Comparison of ENCODE assay signal across 11 cellular contexts in the genomic region with DNA sequence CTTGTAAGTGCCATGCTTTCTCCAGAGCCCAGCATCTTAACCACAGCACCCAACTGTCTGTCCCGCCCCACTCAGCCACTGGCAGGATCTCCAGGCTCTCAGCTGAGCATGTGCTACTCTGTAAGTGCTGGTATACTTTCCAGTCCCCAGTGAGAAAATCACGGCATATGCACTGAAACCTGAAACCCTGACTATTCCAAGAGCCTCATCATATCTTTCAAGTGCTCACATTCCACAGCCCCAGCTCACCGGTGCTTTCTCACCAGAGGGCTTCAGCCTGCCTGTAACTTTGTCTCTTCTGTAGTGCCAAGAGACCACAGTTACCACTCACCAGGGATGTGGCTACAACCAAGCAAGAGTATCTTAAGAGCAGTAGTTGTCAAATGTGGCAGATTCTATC. TPM values are rescaled to one million over a fixed set of nuclear protein-coding genes. Genes with fewer than 3 reads are reported as not detected.
DNase-seq lines count a peak whose midpoint lies in the region; ATAC-seq, FAIRE-seq and TF ChIP-seq lines count a peak whose summit lies in the region.
"Had no signal": no experiment of that assay in that cellular context is flagged by ENCODE, and none has a peak within 500 bp of the region (broad histone marks: within the 10 kb centered on the region; RNA-seq: fewer than 3 reads in every experiment).

No MANE protein-coding gene starts in this region.

- H3K4me2 ChIP-seq in astrocyte (ENCODE audit: low read length): peak overlapping the region; percentile 33

- DNase-seq in BJ (ENCODE audit: low read depth): peak; percentile 88
- DNase-seq in HTR-8/SVneo (ENCODE audit: insufficient read length, low spot score): peak; percentile 83
- DNase-seq in astrocyte (ENCODE audit: low read depth): peak; percentile 99
- DNase-seq in lung (ENCODE audit: low spot score): peak; percentile 61
- no peak for DNase-seq in testis
- no peak for DNase-seq in NCI-H510A (lab: John Stamatoyannopoulos, UW)
- no peak for DNase-seq in D341Med (ENCODE audit: low spot score)
- no peak for DNase-seq in globus pallidus (ENCODE audit: low spot score)
- DNase-seq: activated T-cell treated with anti-CD3 and anti-CD28 coated beads, Interleukin-2, amount 50 U/mL, for 4 hours had no signal

- no peaks in the 10 kb centered on the region for H3K27me3 Mint-ChIP-seq in astrocyte (ENCODE audit: low read depth, unreplicated experiment)

- H3K4me1 ChIP-seq in astrocyte (ENCODE audit: insufficient read depth, low read length) (peaks cover 22% of the 10 kb centered on the region), lung (ENCODE audit: control insufficient read depth in 2 of 2, insufficient read depth in 2 of 2, low read length in 2 of 2) (peaks cover 0 to 4% of the 10 kb centered on the region in 2 donors), testis (no peaks in the 10 kb centered on the region)

- 40 to 53% methylated on average over 3 of the region's 3 CpGs for WGBS in lung, 2 donors
- 59 to 62% methylated on average over 3 of the region's 3 CpGs for WGBS in testis, 2 donors

- H3K27ac Mint-ChIP-seq in astrocyte (ENCODE audit: unreplicated experiment): peak overlapping the region; percentile 50

- peaks cover 3% of the 10 kb centered on the region for H3K9me3 Mint-ChIP-seq in astrocyte (ENCODE audit: unreplicated experiment)
- H3K9me3 Mint-ChIP-seq: activated T-cell treated with anti-CD3 and anti-CD28 coated beads, Interleukin-2, amount 50 U/mL, for 4 hours had no signal

- peak; percentile 76 for ATAC-seq in lung (ENCODE audit: insufficient read depth, low FRiP score)
- ATAC-seq: activated T-cell treated with anti-CD3 and anti-CD28 coated beads, Interleukin-2, amount 50 U/mL, for 4 hours had no signal

- no peaks in the 10 kb centered on the region for H3K79me2 ChIP-seq in astrocyte (ENCODE audit: insufficient read depth, low read length)

- H3K36me3 Mint-ChIP-seq in astrocyte (ENCODE audit: low read depth, unreplicated experiment): no peaks in the 10 kb centered on the region
- H3K36me3 Mint-ChIP-seq: IgD-negative memory B cell had no signal

- no peak overlapping the region for H2AFZ ChIP-seq in astrocyte (ENCODE audit: low read depth, low read length)

- no peak overlapping the region for H3K4me3 Mint-ChIP-seq in astrocyte (ENCODE audit: unreplicated experiment)
- H3K4me3 Mint-ChIP-seq: activated T-cell treated with anti-CD3 and anti-CD28 coated beads, Interleukin-2, amount 50 U/mL, for 4 hours had no signal

- H4K20me1 ChIP-seq in astrocyte (ENCODE audit: insufficient read depth, low read length): no peaks in the 10 kb centered on the region

- POLR2A ChIA-PET in BJ (lab: Charles Lee): interaction anchor here (1.2 kb wide), 1 partner anchor 20 kb away, joined by 4 read pairs; no protein-coding TSS in a partner anchor

- H3K27me3 ChIP-seq in BJ (ENCODE audit: control insufficient read depth, insufficient read depth, low read length) (no peaks in the 10 kb centered on the region), astrocyte (ENCODE audit: insufficient read depth, low read length) (no peaks in the 10 kb centered on the region), lung (ENCODE audit: control insufficient read depth, insufficient read depth) (no peaks in the 10 kb centered on the region), testis (no peaks in the 10 kb centered on the region)

- H3K4me1 Mint-ChIP-seq in astrocyte (ENCODE audit: low read depth, unreplicated experiment): peaks cover 34% of the 10 kb centered on the region

- H3K9me3 ChIP-seq in astrocyte (ENCODE audit: insufficient read depth, low read depth, low read length): no peaks in the 10 kb centered on the region
- no peaks in the 10 kb centered on the region for H3K9me3 ChIP-seq in lung (ENCODE audit: control insufficient read depth in 2 of 2, insufficient read depth in 1 of 2, low read length in 1 of 2)
- no peaks in the 10 kb centered on the region for H3K9me3 ChIP-seq in testis

- H3K27ac ChIP-seq in astrocyte (ENCODE audit: low read depth, low read length): peak overlapping the region; percentile 68
- no peak overlapping the region for H3K27ac ChIP-seq in lung (ENCODE audit: low read depth in 1 of 2, low read length in 1 of 2)
- no peak overlapping the region for H3K27ac ChIP-seq in testis

- H3K4me3 ChIP-seq in BJ (ENCODE audit: low read depth, low read length) (no peak overlapping the region), astrocyte (ENCODE audit: insufficient read depth, low read depth, low read length) (no peak overlapping the region), lung (no peak overlapping the region), testis (no peak overlapping the region)

- FAIRE-seq in HTR-8/SVneo (lab: Jason Lieb, UNC): peak; percentile 20
- FAIRE-seq in astrocyte (lab: Jason Lieb, UNC): peak; percentile 97
- FAIRE-seq: endothelial cell of umbilical vein had no signal

- CTCF ChIA-PET in BJ (lab: Yijun Ruan, JAX): interaction anchor here (1.3 kb wide), 1 partner anchor 66 kb away, joined by 5 read pairs; no protein-coding TSS in a partner anchor

- no peak for TF ChIP-seq POLR2A in testis (IDR thresholded peaks at IDR 0.05)

- H3K36me3 ChIP-seq in BJ (ENCODE audit: control insufficient read depth, insufficient read depth, low read length): no peaks in the 10 kb centered on the region
- H3K36me3 ChIP-seq in astrocyte (ENCODE audit: insufficient read depth, low read length): no peaks in the 10 kb centered on the region
- H3K36me3 ChIP-seq in lung (ENCODE audit: control insufficient read depth in 2 of 2, insufficient read depth in 2 of 2, low read length in 2 of 2): no peaks in the 10 kb centered on the region
- no peaks in the 10 kb centered on the region for H3K36me3 ChIP-seq in testis (ENCODE audit: low read depth, missing control alignments)

- H3K9ac ChIP-seq in astrocyte (ENCODE audit: low read length): peak overlapping the region; percentile 51

- intact Hi-C loops in testis (cut with DNase I; ENCODE audit: low total_unique reads): no loop called here

- no peak for TF ChIP-seq CTCF in BJ (IDR thresholded peaks at IDR 0.05; ENCODE audit: insufficient read depth, low read depth, low read length)
- no peak for TF ChIP-seq CTCF in astrocyte (IDR thresholded peaks at IDR 0.05; ENCODE audit: insufficient read depth, low read depth, low read length)
- TF ChIP-seq CTCF in lung (IDR thresholded peaks at IDR 0.05; ENCODE audit: control extremely low read depth, extremely low read depth): no peak
- no peak for TF ChIP-seq CTCF in testis (IDR thresholded peaks at IDR 0.05)

RNA-seq across cellular contexts. Expression of gene PAMR1, which starts 24.4 kb away (rescaled TPM):
- polyA plus RNA-seq in BJ (2011; rRNA removed): 112 and 131 TPM in 2 replicates
- polyA minus RNA-seq in BJ (2011; rRNA and poly(A)+ RNA removed): 52.1 and 90.3 TPM in 2 replicates
- total RNA-seq in astrocyte: 12.6 and 18.0 TPM in 2 replicates
- 10 to 100 TPM in 1 of 2 donors, 1 to 10 TPM in 1; 1.8 to 15.2 TPM for total RNA-seq in lung
- polyA plus RNA-seq in lung: under 1 TPM; 0.60 to 0.87 TPM
- 1 to 10 TPM in 1 of 2 donors, under 1 TPM in 1; 0.55 to 1.5 TPM for total RNA-seq in testis
- 13.2 TPM for polyA plus RNA-seq in testis (ENCODE audit: insufficient read depth, low read depth, low replicate concordance)
- total RNA-seq: activated T-cell treated with anti-CD3 and anti-CD28 coated beads, Interleukin-2, amount 50 U/mL, for 4 hours; endothelial cell of umbilical vein had no signal
- polyA plus RNA-seq: endothelial cell of umbilical vein, IgD-negative memory B cell had no signal

Comparison
In these comparisons a context has a peak if more than half of its experiments do, and no peak if none do; other contexts are left out.
1. DNase-seq: peak in BJ (single experiment), HTR-8/SVneo (single experiment), astrocyte (single experiment) and lung (single experiment); none in testis (single experiment), NCI-H510A (single experiment), D341Med (single experiment) and globus pallidus (single experiment).